ENCODE assay signal across 21 cellular contexts in genomic region chr17:73336613-73337400, GRCh38. TPM values are rescaled to one million over a fixed set of nuclear protein-coding genes. Genes with fewer than 3 reads are reported as not detected.
A peak's percentile ranks its signal among the peaks of the same experiment; 100 is the strongest.
DNase-seq lines count a peak whose midpoint lies in the region; ATAC-seq, FAIRE-seq and TF ChIP-seq lines count a peak whose summit lies in the region.
"Had no signal": no experiment of that assay in that cellular context is flagged by ENCODE, and none has a peak within 500 bp of the region (broad histone marks: within the 10 kb centered on the region; RNA-seq: fewer than 3 reads in every experiment).

No MANE protein-coding gene starts in this region.

- dilution Hi-C loops in keratinocyte (cut with MboI; ENCODE audit: extremely low pct_ligation_motif_present, low sequenced_read_pairs), result no loop called here

- H3K27ac Mint-ChIP-seq in WTC11, result no peak overlapping the region
- H3K27ac Mint-ChIP-seq: activated CD8-positive, alpha-beta T cell treated with anti-CD3 and anti-CD28 coated beads for 36 hours; activated naive CD8-positive, alpha-beta T cell had no signal

- intact Hi-C loops in PC-3 (cut with micrococcal nuclease), result no loop called here

- no peaks in the 10 kb centered on the region for H3K9me2 ChIP-seq in PC-3 (replicated peaks; ENCODE audit: low read length)

- no peaks in the 10 kb centered on the region for H3K36me3 Mint-ChIP-seq in WTC11
- H3K36me3 Mint-ChIP-seq: activated naive CD8-positive, alpha-beta T cell had no signal

- peaks cover 4% of the 10 kb centered on the region for H3F3A ChIP-seq in PC-3 (ENCODE audit: low read length, unreplicated experiment)

- H3K36me3 ChIP-seq in keratinocyte (ENCODE audit: control insufficient read depth in 2 of 2, extremely low read depth in 1 of 2, insufficient read depth in 2 of 2, low read length in 2 of 2), result no peaks in the 10 kb centered on the region
- no peaks in the 10 kb centered on the region for H3K36me3 ChIP-seq in skeletal muscle tissue (ENCODE audit: control insufficient read depth in 3 of 3, insufficient read depth in 3 of 3, low read length in 3 of 3)
- no peaks in the 10 kb centered on the region for H3K36me3 ChIP-seq in PC-3 (ENCODE audit: low read depth, low read length)
- H3K36me3 ChIP-seq: breast epithelium had no signal

- FAIRE-seq in keratinocyte (lab: Jason Lieb, UNC), result no peak

- DNase-seq in NCI-H2171 treated with DMSO at 0.1 percent for 48 hours (lab: John Stamatoyannopoulos, UW) (peak; percentile 28), NCI-H2171 (lab: John Stamatoyannopoulos, UW) (no peak), RWPE1 (ENCODE audit: low spot score) (no peak), keratinocyte (ENCODE audit: low read depth, low spot score) (no peak), WTC11 (ENCODE audit: low spot score) (no peak), PC-3 (no peak), SIG-M5 (lab: John Stamatoyannopoulos, UW) (no peak)
- DNase-seq: activated CD8-positive, alpha-beta T cell treated with anti-CD3 and anti-CD28 coated beads for 36 hours; activated T-cell treated with anti-CD3 and anti-CD28 coated beads, Interleukin-2, amount 50 U/mL, for 48 hours; hypothalamus; KBM-7; kidney glomerular epithelial cell; NCI-H1092 treated with DMSO at 0.1 percent for 48 hours; NCI-H2107; occipital lobe; RPMI8226; stimulated activated CD4-positive, alpha-beta T cell treated with anti-CD3 and anti-CD28 coated beads, Interleukin-4, amount 100 ng/mL, for 24 hours had no signal

- H3K4me1 ChIP-seq in keratinocyte (ENCODE audit: control insufficient read depth, extremely low read depth, insufficient read depth, low read length) (peaks cover 44% of the 10 kb centered on the region), skeletal muscle tissue (ENCODE audit: control insufficient read depth in 3 of 3, insufficient read depth in 3 of 3, low read length in 3 of 3) (peaks cover 0 to 30% (median 23%) of the 10 kb centered on the region in 3 donors), PC-3 (ENCODE audit: insufficient read depth, low read length) (peaks cover 29% of the 10 kb centered on the region)

- H3K9me3 Mint-ChIP-seq in WTC11, result no peaks in the 10 kb centered on the region
- H3K9me3 Mint-ChIP-seq: activated CD8-positive, alpha-beta T cell treated with anti-CD3 and anti-CD28 coated beads for 36 hours had no signal

- no peaks in the 10 kb centered on the region for H3K27me3 ChIP-seq in keratinocyte (ENCODE audit: control insufficient read depth, extremely low read depth, insufficient read depth, low read length)
- H3K27me3 ChIP-seq in skeletal muscle tissue (ENCODE audit: control insufficient read depth in 3 of 3, insufficient read depth in 3 of 3, low read length in 3 of 3), result peaks cover 0 to 4% (median 0%) of the 10 kb centered on the region in 3 donors
- no peaks in the 10 kb centered on the region for H3K27me3 ChIP-seq in PC-3 (ENCODE audit: low read length)
- H3K27me3 ChIP-seq: breast epithelium had no signal

- no TSS peak for BruUV-seq in PC-3 (replicated peaks; lab: Mats Ljungman, UMichigan)

- POLR2A ChIA-PET in RWPE1 (lab: Yijun Ruan, JAX; ENCODE audit: low non-redundant PET), result interaction anchor here (0.6 kb wide), 1 partner anchor 28 kb away, joined by 3 read pairs; no protein-coding TSS in a partner anchor
- POLR2A ChIA-PET in WTC11 (lab: Charles Lee), result interaction anchor here (0.7 kb wide), 1 partner anchor 343 kb away, joined by 4 read pairs; no protein-coding TSS in a partner anchor
- POLR2A ChIA-PET in PC-3 (lab: Charles Lee; ENCODE audit: unreplicated experiment), result no interaction called here

- no peak overlapping the region for H2AFZ ChIP-seq in keratinocyte (ENCODE audit: control insufficient read depth, low read length)
- no peak overlapping the region for H2AFZ ChIP-seq in PC-3 (ENCODE audit: low read length)

- no peaks in the 10 kb centered on the region for H3K79me2 ChIP-seq in keratinocyte (ENCODE audit: control insufficient read depth, insufficient read depth, low read length)
- no peaks in the 10 kb centered on the region for H3K79me2 ChIP-seq in PC-3 (ENCODE audit: low read length)

- CTCF ChIA-PET in RWPE1 (lab: Yijun Ruan, JAX), result no interaction called here
- CTCF ChIA-PET in WTC11 (lab: Charles Lee), result interaction anchor here (0.6 to 1.2 kb wide), 2 partner anchors 12 to 25 kb away, joined by 5 to 7 read pairs; no protein-coding TSS in a partner anchor
- CTCF ChIA-PET in PC-3 (lab: Charles Lee), result interaction anchor here (0.6 kb wide), 2 partner anchors 30 to 258 kb away, joined by 3 to 6 read pairs; no protein-coding TSS in a partner anchor

- no peak for TF ChIP-seq CTCF in RWPE1 (conservative IDR thresholded peaks at IDR 0.05; ENCODE audit: low read depth)
- no peak for TF ChIP-seq CTCF in keratinocyte (optimal IDR thresholded peaks at IDR 0.05 in 1 of 3, IDR thresholded peaks at IDR 0.05 in 1 of 3, conservative IDR thresholded peaks at IDR 0.05 in 1 of 3; ENCODE audit: extremely low read depth in 1 of 3, insufficient read depth in 2 of 3, low read length in 3 of 3)
- TF ChIP-seq CTCF in WTC11 (IDR thresholded peaks at IDR 0.05), result no peak
- TF ChIP-seq CTCF in PC-3 (conservative IDR thresholded peaks at IDR 0.05; ENCODE audit: low read depth, low read length), result no peak

- peaks cover 20% of the 10 kb centered on the region for H3K4me1 Mint-ChIP-seq in WTC11

- H3K9me3 ChIP-seq in keratinocyte (ENCODE audit: control insufficient read depth, low read depth, low read length), result no peaks in the 10 kb centered on the region
- H3K9me3 ChIP-seq in skeletal muscle tissue (ENCODE audit: control insufficient read depth in 3 of 3, low read length in 3 of 3), result no peaks in the 10 kb centered on the region
- no peaks in the 10 kb centered on the region for H3K9me3 ChIP-seq in PC-3 (ENCODE audit: low read length)
- H3K9me3 ChIP-seq: breast epithelium had no signal

- no peaks in the 10 kb centered on the region for H3K27me3 Mint-ChIP-seq in WTC11 (ENCODE audit: low read depth)
- H3K27me3 Mint-ChIP-seq: activated CD8-positive, alpha-beta T cell treated with anti-CD3 and anti-CD28 coated beads for 36 hours; activated naive CD8-positive, alpha-beta T cell had no signal

- H3K4me2 ChIP-seq in keratinocyte (ENCODE audit: control insufficient read depth, extremely low read depth, insufficient read depth, low read depth, low read length) (no peak overlapping the region), PC-3 (ENCODE audit: low read length) (no peak overlapping the region)

- peaks cover 4% of the 10 kb centered on the region for H3K9me1 ChIP-seq in keratinocyte (ENCODE audit: control insufficient read depth, extremely low read depth, insufficient read depth, low read length)

- H3K4me3 Mint-ChIP-seq in WTC11, result no peak overlapping the region
- H3K4me3 Mint-ChIP-seq: activated CD8-positive, alpha-beta T cell treated with anti-CD3 and anti-CD28 coated beads for 36 hours; activated naive CD8-positive, alpha-beta T cell had no signal

- H3K27ac ChIP-seq in RWPE1, result peak overlapping the region; percentile 97
- no peak overlapping the region for H3K27ac ChIP-seq in keratinocyte (ENCODE audit: control insufficient read depth, insufficient read depth, low read length)
- H3K27ac ChIP-seq in skeletal muscle tissue (ENCODE audit: low read depth, low read length), result peak overlapping the region; percentile 76
- H3K27ac ChIP-seq in PC-3 (ENCODE audit: low read length), result no peak overlapping the region
- H3K27ac ChIP-seq: VCaP had no signal

- H3K9ac ChIP-seq in keratinocyte (ENCODE audit: control insufficient read depth, extremely low read depth, insufficient read depth, low read length) (peak overlapping the region; percentile 37), skeletal muscle tissue (ENCODE audit: low read depth in 1 of 3, low read length in 3 of 3) (peak overlapping the region in 1 of 3 donors; percentile 6), PC-3 (ENCODE audit: low read length) (no peak overlapping the region)

- ATAC-seq in WTC11, result no peak
- ATAC-seq in PC-3, result no peak
- ATAC-seq: activated CD8-positive, alpha-beta T cell treated with anti-CD3 and anti-CD28 coated beads for 36 hours had no signal

- no peaks in the 10 kb centered on the region for H4K20me1 ChIP-seq in keratinocyte (ENCODE audit: control insufficient read depth, extremely low read depth, insufficient read depth, low read length)
- no peaks in the 10 kb centered on the region for H4K20me1 ChIP-seq in PC-3 (ENCODE audit: low read length)

- H3K4me3 ChIP-seq in keratinocyte (ENCODE audit: control insufficient read depth in 2 of 3, extremely low read depth in 1 of 3, insufficient read depth in 2 of 3, low read depth in 1 of 3, low read length in 3 of 3) (no peak overlapping the region), skeletal muscle tissue (ENCODE audit: low read length in 3 of 3) (no peak overlapping the region), PC-3 (ENCODE audit: low read length) (no peak overlapping the region)
- H3K4me3 ChIP-seq: breast epithelium had no signal

TF ChIP-seq in WTC11, 78 proteins besides CTCF, POLR2A, EP300 and RAD21 (continues in another document):
- TF ChIP-seq ZNF416 (CRISPR knock-in tag; IDR thresholded peaks at IDR 0.05), result no peak
- TF ChIP-seq, protein P1, sequence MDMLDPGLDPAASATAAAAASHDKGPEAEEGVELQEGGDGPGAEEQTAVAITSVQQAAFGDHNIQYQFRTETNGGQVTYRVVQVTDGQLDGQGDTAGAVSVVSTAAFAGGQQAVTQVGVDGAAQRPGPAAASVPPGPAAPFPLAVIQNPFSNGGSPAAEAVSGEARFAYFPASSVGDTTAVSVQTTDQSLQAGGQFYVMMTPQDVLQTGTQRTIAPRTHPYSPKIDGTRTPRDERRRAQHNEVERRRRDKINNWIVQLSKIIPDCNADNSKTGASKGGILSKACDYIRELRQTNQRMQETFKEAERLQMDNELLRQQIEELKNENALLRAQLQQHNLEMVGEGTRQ (CRISPR knock-in tag; IDR thresholded peaks at IDR 0.05), result no peak
- TF ChIP-seq NR1H2 (CRISPR knock-in tag; IDR thresholded peaks at IDR 0.05), result no peak
- TF ChIP-seq MYBL2 (CRISPR knock-in tag; IDR thresholded peaks at IDR 0.05), result no peak

RNA-seq across cellular contexts. Expression of gene CDC42EP4, which starts 25.0 kb away (rescaled TPM):
- 5.9 to 11.1 TPM (median 9.4 TPM) in 3 replicates for polyA plus RNA-seq in keratinocyte
- polyA plus RNA-seq in keratinocyte (2011; ENCODE audit: low read depth), result 4.1 TPM
- 7.5 and 10.9 TPM in 2 replicates for polyA plus RNA-seq in keratinocyte (2011; cell fraction: cytosol; rRNA removed)
- 7.4 and 11.1 TPM in 2 replicates for polyA plus RNA-seq in keratinocyte (2011; cell fraction: nucleus; rRNA removed)
- 9.2 and 14.3 TPM in 2 replicates for polyA plus RNA-seq in keratinocyte (2012; ENCODE audit: low replicate concordance)
- 10.7 to 18.2 TPM (median 13.7 TPM) in 3 replicates for polyA minus RNA-seq in keratinocyte
- polyA minus RNA-seq in keratinocyte (2011; cell fraction: cytosol; rRNA and poly(A)+ RNA removed), result 16.1 TPM
- polyA minus RNA-seq in keratinocyte (2011; cell fraction: nucleus; rRNA and poly(A)+ RNA removed), result 14.0 and 17.1 TPM in 2 replicates
- 18.8 TPM for total RNA-seq in skeletal muscle tissue
- total RNA-seq in WTC11 (2021), result 17.0 to 18.8 TPM (median 18.4 TPM) in 3 replicates
- total RNA-seq in PC-3 (2014; rRNA removed), result 83.1 and 109 TPM in 2 replicates

Comparison
In these comparisons a context has a peak if more than half of its experiments do, and no peak if none do; other contexts are left out.
1. H3K27ac ChIP-seq: peak in RWPE1 (single experiment) and skeletal muscle tissue (single experiment); none in keratinocyte (single experiment) and PC-3 (single experiment).